14 cellular contexts compared by ENCODE assay signal in the genomic region with DNA sequence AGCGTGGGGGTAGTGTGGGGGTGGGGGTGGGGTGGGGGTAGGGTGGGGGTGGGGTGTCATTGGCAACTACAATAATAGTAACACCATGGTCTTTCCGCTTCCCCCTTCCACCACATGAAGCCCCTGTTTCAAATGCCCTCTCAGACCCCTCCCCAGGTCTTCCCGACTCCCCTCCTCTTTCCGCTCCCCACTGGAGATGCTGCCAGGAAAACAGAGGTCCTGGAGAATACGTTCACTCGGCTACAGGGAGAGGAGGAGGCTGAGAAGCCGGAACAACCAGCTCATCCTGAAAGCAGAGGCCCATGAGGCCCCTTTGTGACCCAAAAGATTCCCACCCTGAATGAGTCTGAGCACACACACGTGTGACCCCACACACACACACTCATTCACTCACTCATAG.
DNase-seq lines count a peak whose midpoint lies in the region; ATAC-seq and TF ChIP-seq lines count a peak whose summit lies in the region.
"Had no signal": no experiment of that assay in that cellular context is flagged by ENCODE, and none has a peak within 500 bp of the region (broad histone marks: within the 10 kb centered on the region; RNA-seq: fewer than 3 reads in every experiment).

No MANE protein-coding gene starts in this region.

- no peak for ATAC-seq in left cardiac atrium
- ATAC-seq in right cardiac atrium, result no peak
- ATAC-seq in HG03521 (IDR thresholded peaks at IDR 0.05; ENCODE audit: unreplicated experiment), result no peak
- ATAC-seq: GM12878 had no signal

- H3K27ac Mint-ChIP-seq in chondrocyte (ENCODE audit: unreplicated experiment), result no peak overlapping the region

- H3K27ac ChIP-seq in right cardiac atrium (ENCODE audit: low read length) (no peak overlapping the region), ovary (peak overlapping the region in 1 of 2 donors; percentile 95)
- H3K27ac ChIP-seq: vagina had no signal

- DNase-seq in left cardiac atrium (peak; percentile 20), right cardiac atrium (no peak), chondrocyte (ENCODE audit: low spot score) (peak; percentile 34), ovary (peak in 3 of 5 donors; percentile 11 to 31 (median 25)), NCI-H748 treated with DMSO at 0.1 percent for 48 hours (lab: John Stamatoyannopoulos, UW) (no peak), NCI-H1417 treated with DMSO at 0.1 percent for 48 hours (lab: John Stamatoyannopoulos, UW) (no peak), superior temporal gyrus (ENCODE audit: extremely low spot score) (no peak)
- DNase-seq: cortex of kidney, MV-4-11, NCI-H510A, RPMI8226 had no signal

- peaks cover 18% of the 10 kb centered on the region for H3K4me1 ChIP-seq in right cardiac atrium (ENCODE audit: control insufficient read depth, insufficient read depth, low read length)
- peaks cover 34% of the 10 kb centered on the region for H3K4me1 ChIP-seq in ovary (ENCODE audit: insufficient read depth)

- TF ChIP-seq CTCF in chondrocyte (IDR thresholded peaks at IDR 0.05) (no peak), ovary (IDR thresholded peaks at IDR 0.05) (no peak)

- no peaks in the 10 kb centered on the region for H3K9me3 ChIP-seq in right cardiac atrium (ENCODE audit: control insufficient read depth, low read length)
- no peaks in the 10 kb centered on the region for H3K9me3 ChIP-seq in ovary
- H3K9me3 ChIP-seq: vagina had no signal

- WGBS in right cardiac atrium, result 61% methylated on average over 8 of the region's 8 CpGs
- WGBS in ovary, 3 donors, result 48 to 57% (median 55%) methylated on average over 7 to 8 of the region's 8 CpGs

- H3K4me3 ChIP-seq in right cardiac atrium (ENCODE audit: low read length), result no peak overlapping the region
- H3K4me3 ChIP-seq in ovary, result no peak overlapping the region
- H3K4me3 ChIP-seq: GM12878, vagina had no signal

- no peaks in the 10 kb centered on the region for H3K36me3 ChIP-seq in ovary
- H3K36me3 ChIP-seq: vagina had no signal

- peaks cover 53% of the 10 kb centered on the region for H3K4me1 Mint-ChIP-seq in chondrocyte (ENCODE audit: low read depth)

- no peak for TF ChIP-seq EP300 in ovary (IDR thresholded peaks at IDR 0.05)

- no peaks in the 10 kb centered on the region for H3K36me3 Mint-ChIP-seq in chondrocyte (ENCODE audit: low read depth)

- H3K4me3 Mint-ChIP-seq in chondrocyte (ENCODE audit: unreplicated experiment), result no peak overlapping the region

- TF ChIP-seq POLR2A in ovary (IDR thresholded peaks at IDR 0.05), result no peak

- H3K27me3 Mint-ChIP-seq in chondrocyte (ENCODE audit: low read depth), result peaks cover 13% of the 10 kb centered on the region

- H3K27me3 ChIP-seq in right cardiac atrium (ENCODE audit: control insufficient read depth, insufficient read depth) (no peaks in the 10 kb centered on the region), ovary (no peaks in the 10 kb centered on the region)
- H3K27me3 ChIP-seq: vagina had no signal

- no peaks in the 10 kb centered on the region for H3K9me3 Mint-ChIP-seq in chondrocyte (ENCODE audit: low read depth)

- intact Hi-C loops in left cardiac atrium (cut with DNase I), result no loop called here
- intact Hi-C loops in right cardiac atrium (cut with DNase I), result loop anchor here in 1 of 4 donors (5.0 kb wide), 1 partner anchor 37 kb away; no protein-coding TSS in a partner anchor
- intact Hi-C loops in ovary (cut with DNase I), result loop anchor here in 1 of 4 donors (10.0 kb wide), 1 partner anchor 271 kb away; no protein-coding TSS in a partner anchor

Comparison
In these comparisons a context has a peak if more than half of its experiments do, and no peak if none do; other contexts are left out.
1. DNase-seq: peak in left cardiac atrium (single experiment), chondrocyte (single experiment) and ovary (3 of 5); none in right cardiac atrium (0 of 3), NCI-H748 treated with DMSO at 0.1 percent for 48 hours (single experiment), NCI-H1417 treated with DMSO at 0.1 percent for 48 hours (single experiment) and superior temporal gyrus (single experiment).